8 cellular contexts compared by ENCODE assay signal in genomic region chr19:53868892-53869804, GRCh38. TPM values are rescaled to one million over a fixed set of nuclear protein-coding genes. Genes with fewer than 3 reads are reported as not detected.
DNase-seq lines count a peak whose midpoint lies in the region; ATAC-seq, FAIRE-seq and TF ChIP-seq lines count a peak whose summit lies in the region.

No MANE protein-coding gene starts in this region.

- no peak for TF ChIP-seq CTCF in H1 (IDR thresholded peaks at IDR 0.05; ENCODE audit: control extremely low read depth in 1 of 3, insufficient read depth in 1 of 3, low read depth in 1 of 3, low read length in 3 of 3)

- POLR2A ChIA-PET in H1 (lab: Charles Lee; ENCODE audit: partially characterized antibody), result interaction anchor here (0.6 to 7.1 kb wide), 31 partner anchors 9 to 824 kb away, joined by 3 to 137 read pairs (median 4); partner anchors contain the start of genes ERVV-2, PRKCG, PRPF31 and RPS9

- H3K23ac ChIP-seq in H1 (ENCODE audit: insufficient read length), result no peak overlapping the region

- no peak overlapping the region for H3K4ac ChIP-seq in H1 (replicated peaks; ENCODE audit: insufficient read length, low read depth, low read length)

- peak overlapping the region; percentile 87 to 94 for H3K4me2 ChIP-seq in H1 (ENCODE audit: insufficient read depth in 1 of 2, low read depth in 2 of 2, low read length in 2 of 2)

- peak overlapping the region; percentile 87; the same call in 1 of the 2 replicates for H3K18ac ChIP-seq in H1 (ENCODE audit: extremely low read depth, low read length)

- H3K56ac ChIP-seq in H1 (replicated peaks; ENCODE audit: insufficient read length, low read depth, low read length), result peak overlapping the region; percentile 42

- CTCF ChIA-PET in H1 (lab: Charles Lee; ENCODE audit: partially characterized antibody), result interaction anchor here (0.7 to 5.1 kb wide), 8 partner anchors 8 to 157 kb away, joined by 3 to 23 read pairs (median 6); no protein-coding TSS in a partner anchor

- H2BK120ac ChIP-seq in H1 (replicated peaks; ENCODE audit: low read depth, low read length), result no peak overlapping the region

- H3K79me2 ChIP-seq in H1 (ENCODE audit: control insufficient read depth in 1 of 2, insufficient read depth in 2 of 2, low read length in 2 of 2), result peaks cover 0 to 17% of the 10 kb centered on the region in 2 experiments; a peak in 1 of 4 replicates

- ATAC-seq in HG02588 (IDR thresholded peaks at IDR 0.05; ENCODE audit: unreplicated experiment), result peak; percentile 34

- H3K14ac ChIP-seq in H1 (ENCODE audit: insufficient read length), result no peak overlapping the region

- H3K4me3 ChIP-seq in H1 (ENCODE audit: extremely low read depth in 1 of 4, insufficient read depth in 2 of 4, low read depth in 3 of 4, low read length in 4 of 4), result peak overlapping the region; percentile 69 to 94 (median 79)

- peaks cover 16% of the 10 kb centered on the region; the same call in 1 of the 2 replicates for H3K23me2 ChIP-seq in H1 (ENCODE audit: low read depth, low read length)

- H4K8ac ChIP-seq in H1 (ENCODE audit: extremely low read depth, insufficient read depth, low read length), result peak overlapping the region; percentile 99

- peak; percentile 82 to 93 for TF ChIP-seq POLR2A in H1 (IDR thresholded peaks at IDR 0.05; ENCODE audit: control extremely low read depth in 1 of 2, low read depth in 2 of 2, low read length in 2 of 2)

- no peak overlapping the region for H2AFZ ChIP-seq in H1 (ENCODE audit: low read length)

- H2BK15ac ChIP-seq in H1 (ENCODE audit: low read length), result peak overlapping the region; percentile 72; the same call in 1 of the 2 replicates

- H2BK12ac ChIP-seq in H1 (ENCODE audit: low read depth, low read length), result peak overlapping the region; percentile 94

- H3K36me3 ChIP-seq in H1 (ENCODE audit: control insufficient read depth in 2 of 4, insufficient read depth in 4 of 4, low read length in 3 of 4), result peaks cover 2 to 14% (median 11%) of the 10 kb centered on the region in 4 experiments; a peak in 6 of 8 replicates

- TF ChIP-seq RAD21 in H1 (IDR thresholded peaks at IDR 0.05 in 1 of 2, conservative IDR thresholded peaks at IDR 0.05 in 1 of 2; ENCODE audit: low read depth in 2 of 2, low read length in 2 of 2), result no peak

- no peak overlapping the region for H2BK20ac ChIP-seq in H1 (ENCODE audit: low read length)

- peak overlapping the region; percentile 47 for H4K5ac ChIP-seq in H1 (ENCODE audit: insufficient read length, low read depth, low read length)

- H3K4me1 ChIP-seq in H1 (replicated peaks in 1 of 4; ENCODE audit: control insufficient read depth in 3 of 4, insufficient read depth in 4 of 4, low read length in 3 of 4), result peaks cover 0 to 13% (median 8%) of the 10 kb centered on the region in 4 experiments; a peak in 6 of 7 replicates

- no peak overlapping the region for H2AK5ac ChIP-seq in H1 (ENCODE audit: low read depth, low read length)

- H3K9me3 ChIP-seq in H1 (ENCODE audit: insufficient read depth in 2 of 2, low read depth in 1 of 2, low read length in 1 of 2), result no peaks in the 10 kb centered on the region

- TF ChIP-seq EP300 in H1 (IDR thresholded peaks at IDR 0.05; ENCODE audit: borderline replicate concordance in 1 of 2, low read depth in 2 of 2, low read length in 2 of 2), result peak in 1 of 2 experiments; percentile 3; a peak in 1 of 3 replicates

- FAIRE-seq in H1 (lab: Jason Lieb, UNC), result no peak

- H3K9ac ChIP-seq in H1 (replicated peaks in 1 of 4; ENCODE audit: extremely low read depth in 1 of 4, low read depth in 3 of 4, low read length in 3 of 4), result peak overlapping the region; percentile 86 to 95 (median 91)

- H3K27me3 ChIP-seq in H1 (replicated peaks in 1 of 4; ENCODE audit: control insufficient read depth in 3 of 4, extremely low read depth in 1 of 4, insufficient read depth in 3 of 4, low read length in 3 of 4), result no peaks in the 10 kb centered on the region

- H4K20me1 ChIP-seq in H1 (replicated peaks in 1 of 2; ENCODE audit: control insufficient read depth in 1 of 2, insufficient read depth in 2 of 2, low read length in 2 of 2), result peaks cover 4 to 8% of the 10 kb centered on the region in 2 experiments

- H3K27ac ChIP-seq in H1 (ENCODE audit: low read depth, low read length), result peak overlapping the region; percentile 85

- H3K79me1 ChIP-seq in H1 (ENCODE audit: low read depth, low read length), result peaks cover 9% of the 10 kb centered on the region; the same call in 1 of the 2 replicates

- WGBS in H1 (ENCODE audit: extremely low coverage in 1 of 2, insufficient coverage in 1 of 2, insufficient read length in 1 of 2, insufficient replicate concordance in 2 of 2, low coverage in 1 of 2, low lambda C conversion rate in 2 of 2, missing lambda C conversion rate in 1 of 2), 2 experiments, result 2% methylated on average over 33 of the region's 75 CpGs; no CpG with 5 or more reads in 1 of the 2 experiments

- DNase-seq in ELR (ENCODE audit: low read depth), result peak; percentile 86
- DNase-seq in NOMO-1 (lab: John Stamatoyannopoulos, UW; ENCODE audit: unreplicated experiment in 2 of 2), result peak; percentile 90 to 97
- peak; percentile 67 for DNase-seq in activated CD8-positive, alpha-beta memory T cell treated with anti-CD3 and anti-CD28 coated beads, Interleukin-2, amount 50 U/mL, for 1 hour (ENCODE audit: extremely low read depth)
- peak in 1 of 2 experiments; percentile 92 for DNase-seq in H1 (ENCODE audit: low read depth in 1 of 2, low spot score in 2 of 2)
- DNase-seq in mesenteric fat pad (ENCODE audit: low spot score), result peak; percentile 97
- peak; percentile 69 for DNase-seq in stimulated activated CD8-positive, alpha-beta memory T cell treated with anti-CD3 and anti-CD28 coated beads, Interleukin-15, amount 100 ng/mL, for 1 hour (ENCODE audit: low read depth)
- no peak for DNase-seq in NCI-H345 (lab: John Stamatoyannopoulos, UW)

- peak overlapping the region; percentile 95 for H2BK5ac ChIP-seq in H1 (ENCODE audit: low read depth, low read length)

- peak overlapping the region; percentile 55 for H4K91ac ChIP-seq in H1 (replicated peaks; ENCODE audit: insufficient read length, low read length)

TF ChIP-seq in H1, 55 proteins besides CTCF, POLR2A, EP300 and RAD21 (continues in another document):
- TF ChIP-seq KDM5A (IDR thresholded peaks at IDR 0.05; ENCODE audit: low read length), result no peak
- TF ChIP-seq CHD2 (IDR thresholded peaks at IDR 0.05; ENCODE audit: low read length), result no peak
- peak; percentile 21; the same call in 1 of the 2 replicates for TF ChIP-seq TCF12 (IDR thresholded peaks at IDR 0.05; ENCODE audit: low read depth, low read length)
- peak; percentile 56 for TF ChIP-seq TAF7 (optimal IDR thresholded peaks at IDR 0.05; ENCODE audit: borderline replicate concordance, low read depth, low read length)
- TF ChIP-seq SRF (IDR thresholded peaks at IDR 0.05; ENCODE audit: low read depth, low read length), result peak; percentile 96
- no peak for TF ChIP-seq RNF2 (IDR thresholded peaks at IDR 0.05; ENCODE audit: borderline replicate concordance, low read depth, low read length, missing control alignments, poor library complexity, severe bottlenecking)
- TF ChIP-seq YY1 (IDR thresholded peaks at IDR 0.05; ENCODE audit: low read depth, low read length), result no peak
- peak; percentile 37 for TF ChIP-seq CREB1 (IDR thresholded peaks at IDR 0.05)
- no peak for TF ChIP-seq NANOG (IDR thresholded peaks at IDR 0.05; ENCODE audit: insufficient read depth, low read depth, low read length, poor library complexity, severe bottlenecking)

RNA-seq across cellular contexts. Expression of gene MYADM, which starts 1.5 kb away (rescaled TPM):
- total RNA-seq in H1 (2021; fragmentation: NEBNext Ultra II Directional; extraction: Animal tissue kit (Norgen Biotek cat#: 25700)), result 70.1 and 70.5 TPM in 2 replicates
- polyA plus RNA-seq in H1 (2011; rRNA removed), result 74.2 and 122 TPM in 2 replicates
- polyA plus RNA-seq in H1 (2011; cell fraction: cytosol; rRNA removed), result 18.3 TPM
- 43.4 TPM for polyA plus RNA-seq in H1 (2011; cell fraction: nucleus; rRNA removed)
- polyA plus RNA-seq in H1 (2012, experiment 1 of 2), result 31.7 to 71.5 TPM (median 58.5 TPM) in 4 replicates
- 49.1 TPM for polyA plus RNA-seq in H1 (2012, experiment 2 of 2)
- polyA plus RNA-seq in H1 (2013, experiment 1 of 2), result 138 TPM
- 150 TPM for polyA plus RNA-seq in H1 (2013, experiment 2 of 2)
- polyA minus RNA-seq in H1 (2011; rRNA and poly(A)+ RNA removed), result 13.8 and 14.5 TPM in 2 replicates
- 26.3 TPM for polyA minus RNA-seq in H1 (2011; cell fraction: cytosol; rRNA and poly(A)+ RNA removed)
- polyA minus RNA-seq in H1 (2011; cell fraction: nucleus; rRNA and poly(A)+ RNA removed), result 21.6 TPM
- 270 TPM for total RNA-seq in mesenteric fat pad

RNA-seq across cellular contexts. Expression of gene PRKCG, which starts 12.8 kb away (rescaled TPM):
- 10.6 and 12.4 TPM in 2 replicates for total RNA-seq in H1 (2021; fragmentation: NEBNext Ultra II Directional; extraction: Animal tissue kit (Norgen Biotek cat#: 25700))
- polyA plus RNA-seq in H1 (2011; rRNA removed), result 6.1 and 14.0 TPM in 2 replicates
- polyA plus RNA-seq in H1 (2011; cell fraction: cytosol; rRNA removed), result 8.1 TPM
- 50.1 TPM for polyA plus RNA-seq in H1 (2011; cell fraction: nucleus; rRNA removed)
- 8.6 to 16.1 TPM (median 13.9 TPM) in 4 replicates for polyA plus RNA-seq in H1 (2012, experiment 1 of 2)
- polyA plus RNA-seq in H1 (2012, experiment 2 of 2), result 7.2 TPM
- polyA plus RNA-seq in H1 (2013, experiment 1 of 2), result 11.2 TPM
- 8.9 TPM for polyA plus RNA-seq in H1 (2013, experiment 2 of 2)
- polyA minus RNA-seq in H1 (2011; rRNA and poly(A)+ RNA removed), result 5.0 and 6.9 TPM in 2 replicates
- polyA minus RNA-seq in H1 (2011; cell fraction: cytosol; rRNA and poly(A)+ RNA removed), result 8.4 TPM
- polyA minus RNA-seq in H1 (2011; cell fraction: nucleus; rRNA and poly(A)+ RNA removed), result 17.3 TPM
- total RNA-seq in mesenteric fat pad, result not detected

RNA-seq across cellular contexts. Expression of gene CACNG7, which starts 39.9 kb away (rescaled TPM):
- 28.9 and 29.9 TPM in 2 replicates for total RNA-seq in H1 (2021; fragmentation: NEBNext Ultra II Directional; extraction: Animal tissue kit (Norgen Biotek cat#: 25700))
- polyA plus RNA-seq in H1 (2011; rRNA removed), result 69.8 and 127 TPM in 2 replicates
- 64.4 TPM for polyA plus RNA-seq in H1 (2011; cell fraction: cytosol; rRNA removed)
- 75.4 TPM for polyA plus RNA-seq in H1 (2011; cell fraction: nucleus; rRNA removed)
- polyA plus RNA-seq in H1 (2012, experiment 1 of 2), result 33.4 to 44.9 TPM (median 40.2 TPM) in 4 replicates
- polyA plus RNA-seq in H1 (2012, experiment 2 of 2), result 33.0 TPM
- 43.8 TPM for polyA plus RNA-seq in H1 (2013, experiment 1 of 2)
- polyA plus RNA-seq in H1 (2013, experiment 2 of 2), result 49.1 TPM
- 16.4 and 25.3 TPM in 2 replicates for polyA minus RNA-seq in H1 (2011; rRNA and poly(A)+ RNA removed)
- 32.9 TPM for polyA minus RNA-seq in H1 (2011; cell fraction: cytosol; rRNA and poly(A)+ RNA removed)
- 19.4 TPM for polyA minus RNA-seq in H1 (2011; cell fraction: nucleus; rRNA and poly(A)+ RNA removed)
- total RNA-seq in mesenteric fat pad, result not detected

RNA-seq across cellular contexts. Expression of gene NLRP12, which starts 45.0 kb away (rescaled TPM):
- 1.8 and 1.9 TPM in 2 replicates for total RNA-seq in H1 (2021; fragmentation: NEBNext Ultra II Directional; extraction: Animal tissue kit (Norgen Biotek cat#: 25700))
- 1.0 and 2.5 TPM in 2 replicates for polyA plus RNA-seq in H1 (2011; rRNA removed)
- polyA plus RNA-seq in H1 (2011; cell fraction: cytosol; rRNA removed), result 2.1 TPM
- 2.9 TPM for polyA plus RNA-seq in H1 (2011; cell fraction: nucleus; rRNA removed)
- 0.69 to 1.5 TPM (median 1.1 TPM) in 4 replicates for polyA plus RNA-seq in H1 (2012, experiment 1 of 2)
- polyA plus RNA-seq in H1 (2012, experiment 2 of 2), result 0.89 TPM
- polyA plus RNA-seq in H1 (2013, experiment 1 of 2), result 1.8 TPM
- 1.7 TPM for polyA plus RNA-seq in H1 (2013, experiment 2 of 2)
- polyA minus RNA-seq in H1 (2011; rRNA and poly(A)+ RNA removed), result 2.8 and 5.0 TPM in 2 replicates
- 2.3 TPM for polyA minus RNA-seq in H1 (2011; cell fraction: cytosol; rRNA and poly(A)+ RNA removed)
- 3.6 TPM for polyA minus RNA-seq in H1 (2011; cell fraction: nucleus; rRNA and poly(A)+ RNA removed)
- total RNA-seq in mesenteric fat pad, result 4.4 TPM

Comparison
In these comparisons a context has a peak if more than half of its experiments do, and no peak if none do; other contexts are left out.
1. RNA of gene CACNG7, which starts 39.9 kb away (total RNA-seq): 28.9 to 29.9 TPM in H1; not detected in mesenteric fat pad (single experiment); every median in the first group is over 10 times any median in the second.